ENCODE assay signal across 9 cellular contexts in genomic region chr18:12911025-12911927, GRCh38. TPM values are rescaled to one million over a fixed set of nuclear protein-coding genes. Genes with fewer than 3 reads are reported as not detected.
DNase-seq lines count a peak whose midpoint lies in the region; ATAC-seq, FAIRE-seq and TF ChIP-seq lines count a peak whose summit lies in the region.
"Had no signal": no experiment of that assay in that cellular context is flagged by ENCODE, and none has a peak within 500 bp of the region (broad histone marks: within the 10 kb centered on the region; RNA-seq: fewer than 3 reads in every experiment).

No MANE protein-coding gene starts in this region.

- H3K27me3 Mint-ChIP-seq in activated T-cell treated with anti-CD3 and anti-CD28 coated beads, Interleukin-2, amount 50 U/mL, for 72 hours (ENCODE audit: low read depth): no peaks in the 10 kb centered on the region
- H3K27me3 Mint-ChIP-seq in glutamatergic neuron (ENCODE audit: unreplicated experiment): peaks cover 3% of the 10 kb centered on the region
- H3K27me3 Mint-ChIP-seq: brain had no signal

- no peaks in the 10 kb centered on the region for H3K79me2 ChIP-seq in smooth muscle cell (ENCODE audit: low read depth)

- TF ChIP-seq CTCF in glutamatergic neuron (IDR thresholded peaks at IDR 0.05; ENCODE audit: partially characterized antibody, unreplicated experiment): no peak
- TF ChIP-seq CTCF in smooth muscle cell (IDR thresholded peaks at IDR 0.05; ENCODE audit: borderline replicate concordance, insufficient read depth, poor library complexity, severe bottlenecking): no peak

- peak overlapping the region; percentile 16 for H3K4me3 ChIP-seq in smooth muscle cell

- no peaks in the 10 kb centered on the region for H3K9me3 ChIP-seq in smooth muscle cell (replicated peaks; ENCODE audit: low read depth)

- no peaks in the 10 kb centered on the region for H4K20me1 ChIP-seq in smooth muscle cell (ENCODE audit: low read depth)

- peaks cover 13% of the 10 kb centered on the region for H3K4me1 ChIP-seq in smooth muscle cell (ENCODE audit: low read depth)

- no peak overlapping the region for H3K27ac Mint-ChIP-seq in activated T-cell treated with anti-CD3 and anti-CD28 coated beads, Interleukin-2, amount 50 U/mL, for 72 hours
- no peak overlapping the region for H3K27ac Mint-ChIP-seq in glutamatergic neuron (ENCODE audit: unreplicated experiment)
- H3K27ac Mint-ChIP-seq: brain had no signal

- FAIRE-seq in GM19239 (lab: Jason Lieb, UNC): no peak

- H3F3A ChIP-seq in smooth muscle cell (ENCODE audit: low read depth): no peaks in the 10 kb centered on the region

- peaks cover 2 to 13% of the 10 kb centered on the region in 2 donors for H3K36me3 Mint-ChIP-seq in activated T-cell treated with anti-CD3 and anti-CD28 coated beads, Interleukin-2, amount 50 U/mL, for 72 hours (ENCODE audit: insufficient read depth in 2 of 2)
- peaks cover 11% of the 10 kb centered on the region for H3K36me3 Mint-ChIP-seq in glutamatergic neuron (ENCODE audit: unreplicated experiment)
- H3K36me3 Mint-ChIP-seq: brain had no signal

- DNase-seq in GM19239 (ENCODE audit: insufficient read length, low spot score) (peak; percentile 32), glutamatergic neuron (peak; percentile 60), smooth muscle cell (lab: John Stamatoyannopoulos, UW; ENCODE audit: unreplicated experiment) (no peak), SHP77 (lab: John Stamatoyannopoulos, UW) (no peak), NCI-H1417 (lab: John Stamatoyannopoulos, UW) (no peak), SKM-1 treated with dmso at 0.1 percent for 144 hours (lab: John Stamatoyannopoulos, UW; ENCODE audit: unreplicated experiment) (no peak)
- peak; percentile 75 for DNase-seq in activated T-cell treated with anti-CD3 and anti-CD28 coated beads, Interleukin-2, amount 50 U/mL, for 72 hours

- H3K4me3 Mint-ChIP-seq in activated T-cell treated with anti-CD3 and anti-CD28 coated beads, Interleukin-2, amount 50 U/mL, for 72 hours: peak overlapping the region; percentile 69 to 74
- peak overlapping the region; percentile 76 for H3K4me3 Mint-ChIP-seq in glutamatergic neuron (ENCODE audit: unreplicated experiment)
- H3K4me3 Mint-ChIP-seq: brain had no signal

- 66% methylated on average over 72 of the region's 75 CpGs for WGBS in smooth muscle cell (ENCODE audit: low lambda C conversion rate)

- H3K9me3 Mint-ChIP-seq in activated T-cell treated with anti-CD3 and anti-CD28 coated beads, Interleukin-2, amount 50 U/mL, for 72 hours: peaks cover 6 to 8% of the 10 kb centered on the region in 2 donors
- peaks cover 5% of the 10 kb centered on the region for H3K9me3 Mint-ChIP-seq in glutamatergic neuron (ENCODE audit: unreplicated experiment)

- peaks cover 12% of the 10 kb centered on the region for H3K4me1 Mint-ChIP-seq in activated T-cell treated with anti-CD3 and anti-CD28 coated beads, Interleukin-2, amount 50 U/mL, for 72 hours (ENCODE audit: low read depth)
- no peaks in the 10 kb centered on the region for H3K4me1 Mint-ChIP-seq in glutamatergic neuron (ENCODE audit: low read depth, unreplicated experiment)
- H3K4me1 Mint-ChIP-seq: brain had no signal

- H3K27me3 ChIP-seq in smooth muscle cell (ENCODE audit: low read depth): no peaks in the 10 kb centered on the region

- no peaks in the 10 kb centered on the region for H3K36me3 ChIP-seq in smooth muscle cell (ENCODE audit: low read depth)

- peak overlapping the region; percentile 52 for H3K4me2 ChIP-seq in smooth muscle cell

- H3K9ac ChIP-seq in smooth muscle cell (ENCODE audit: low read depth): no peak overlapping the region

- ATAC-seq in activated T-cell treated with anti-CD3 and anti-CD28 coated beads, Interleukin-2, amount 50 U/mL, for 72 hours (replicated peaks in 1 of 2): peak; percentile 93 to 97
- ATAC-seq in GM19452 (IDR thresholded peaks at IDR 0.05; ENCODE audit: unreplicated experiment): no peak

- H3K27ac ChIP-seq in smooth muscle cell (ENCODE audit: low read depth): no peak overlapping the region

- no peak overlapping the region for H2AFZ ChIP-seq in smooth muscle cell (ENCODE audit: low read depth)

RNA-seq across cellular contexts. Expression of gene PTPN2, which starts 27.2 kb away (rescaled TPM):
- total RNA-seq in activated T-cell treated with anti-CD3 and anti-CD28 coated beads, Interleukin-2, amount 50 U/mL, for 72 hours: 10 to 100 TPM; 84.9 to 86.2 TPM
- total RNA-seq in glutamatergic neuron (ENCODE audit: unreplicated experiment) (33.3 TPM), smooth muscle cell (23.9 and 48.7 TPM in 2 replicates)
- 17.1 and 20.1 TPM in 2 replicates for polyA plus RNA-seq in smooth muscle cell

RNA-seq across cellular contexts. Expression of gene SEH1L, which starts 36.5 kb away (rescaled TPM):
- total RNA-seq in activated T-cell treated with anti-CD3 and anti-CD28 coated beads, Interleukin-2, amount 50 U/mL, for 72 hours: 10 to 100 TPM; 77.8 to 94.5 TPM
- total RNA-seq in glutamatergic neuron (ENCODE audit: unreplicated experiment) (46.4 TPM), smooth muscle cell (25.3 and 43.5 TPM in 2 replicates)
- 18.4 and 19.7 TPM in 2 replicates for polyA plus RNA-seq in smooth muscle cell

Comparison
In these comparisons a context has a peak if more than half of its experiments do, and no peak if none do; other contexts are left out.
1. DNase-seq: peak in GM19239 (single experiment), activated T-cell treated with anti-CD3 and anti-CD28 coated beads, Interleukin-2, amount 50 U/mL, for 72 hours (2 of 2) and glutamatergic neuron (single experiment); none in smooth muscle cell (single experiment), SHP77 (0 of 2), NCI-H1417 (0 of 3) and SKM-1 treated with dmso at 0.1 percent for 144 hours (single experiment).